ENCODE assay signal across 12 cellular contexts in the genomic region with DNA sequence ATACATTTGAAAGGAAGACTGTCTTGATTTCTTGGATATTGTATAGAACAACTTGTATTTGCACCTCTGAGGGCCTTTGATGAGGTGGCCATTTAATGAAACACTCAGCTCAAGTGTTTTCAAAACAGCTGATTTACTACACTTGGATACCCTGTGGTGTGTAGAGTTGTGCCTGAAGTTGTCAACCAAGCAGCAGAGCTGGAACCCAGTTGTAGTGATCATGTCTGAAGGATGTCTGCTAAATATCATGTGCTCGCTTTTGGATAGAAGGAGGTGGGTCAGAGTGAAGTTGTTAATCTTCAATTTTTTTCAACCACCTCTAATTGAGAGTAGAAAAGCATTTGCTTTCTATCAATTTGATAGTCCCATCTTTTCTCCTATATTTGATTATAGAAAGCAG.
DNase-seq lines count a peak whose midpoint lies in the region; ATAC-seq lines count a peak whose summit lies in the region.
"Had no signal": no experiment of that assay in that cellular context is flagged by ENCODE, and none has a peak within 500 bp of the region (broad histone marks: within the 10 kb centered on the region; RNA-seq: fewer than 3 reads in every experiment).

No MANE protein-coding gene starts in this region.

- no peaks in the 10 kb centered on the region for H3K36me3 Mint-ChIP-seq in activated CD4-positive, alpha-beta T cell treated with anti-CD3 and anti-CD28 coated beads, Interleukin-2, amount 10 ng/mL, durations not matched to agents 24 days and 14 days (ENCODE audit: low read depth)
- peaks cover 13% of the 10 kb centered on the region for H3K36me3 Mint-ChIP-seq in activated naive CD8-positive, alpha-beta T cell treated with anti-CD3 and anti-CD28 coated beads, Interleukin-2, amount 10 ng/mL, durations not matched to agents 7 days and 5 days
- no peaks in the 10 kb centered on the region for H3K36me3 Mint-ChIP-seq in activated naive CD8-positive, alpha-beta T cell treated with anti-CD3 and anti-CD28 coated beads for 36 hours
- no peaks in the 10 kb centered on the region for H3K36me3 Mint-ChIP-seq in effector memory CD8-positive, alpha-beta T cell (ENCODE audit: insufficient read depth)
- H3K36me3 Mint-ChIP-seq: CD4-positive, alpha-beta memory T cell had no signal

- no peaks in the 10 kb centered on the region for H3K4me1 ChIP-seq in mesendoderm (ENCODE audit: control insufficient read depth, low read depth, low read length)

- no peak overlapping the region for H3K23ac ChIP-seq in mesendoderm (ENCODE audit: low read length)

- H3K56ac ChIP-seq in mesendoderm (ENCODE audit: low read length): no peak overlapping the region

- H3K9ac ChIP-seq in mesendoderm (ENCODE audit: low read length): no peak overlapping the region

- no peak overlapping the region for H3K27ac ChIP-seq in mesendoderm (ENCODE audit: low read depth, low read length)

- no CpG with 5 or more reads among the region's 1 CpG for WGBS in mesendoderm (ENCODE audit: extremely low coverage, insufficient coverage, low lambda C conversion rate)

- no peak for DNase-seq in activated CD4-positive, alpha-beta T cell treated with anti-CD3 and anti-CD28 coated beads, Interleukin-2, amount 10 ng/mL, durations not matched to agents 24 days and 14 days
- no peak for DNase-seq in activated CD4-positive, alpha-beta T cell treated with anti-CD3 and anti-CD28 coated beads for 1 hour
- DNase-seq in activated naive CD8-positive, alpha-beta T cell treated with anti-CD3 and anti-CD28 coated beads, Interleukin-2, amount 10 ng/mL, durations not matched to agents 7 days and 5 days: no peak
- DNase-seq in activated naive CD8-positive, alpha-beta T cell treated with anti-CD3 and anti-CD28 coated beads for 36 hours: no peak
- no peak for DNase-seq in effector memory CD8-positive, alpha-beta T cell
- DNase-seq in mesendoderm (no peak), Right ventricle myocardium inferior (ENCODE audit: missing footprints) (no peak), middle frontal gyrus (ENCODE audit: extremely low spot score, low spot score) (no peak)
- DNase-seq: CD4-positive, alpha-beta memory T cell; NCI-H146; NCI-H345; Right ventricle myocardium superior had no signal

- no peaks in the 10 kb centered on the region for H3K79me1 ChIP-seq in mesendoderm (ENCODE audit: low read length)

- no peaks in the 10 kb centered on the region for H3K27me3 Mint-ChIP-seq in activated CD4-positive, alpha-beta T cell treated with anti-CD3 and anti-CD28 coated beads, Interleukin-2, amount 10 ng/mL, durations not matched to agents 24 days and 14 days
- no peaks in the 10 kb centered on the region for H3K27me3 Mint-ChIP-seq in activated naive CD8-positive, alpha-beta T cell treated with anti-CD3 and anti-CD28 coated beads, Interleukin-2, amount 10 ng/mL, durations not matched to agents 7 days and 5 days
- no peaks in the 10 kb centered on the region for H3K27me3 Mint-ChIP-seq in activated naive CD8-positive, alpha-beta T cell treated with anti-CD3 and anti-CD28 coated beads for 36 hours
- no peaks in the 10 kb centered on the region for H3K27me3 Mint-ChIP-seq in effector memory CD8-positive, alpha-beta T cell
- H3K27me3 Mint-ChIP-seq: CD4-positive, alpha-beta memory T cell had no signal

- H2AK5ac ChIP-seq in mesendoderm (ENCODE audit: low read length): no peak overlapping the region

- no peak for ATAC-seq in activated naive CD8-positive, alpha-beta T cell treated with anti-CD3 and anti-CD28 coated beads, Interleukin-2, amount 10 ng/mL, durations not matched to agents 7 days and 5 days (ENCODE audit: low read depth)
- ATAC-seq in effector memory CD8-positive, alpha-beta T cell (replicated peaks): no peak
- no peak for ATAC-seq in Right ventricle myocardium inferior

- H3K27ac Mint-ChIP-seq in activated CD4-positive, alpha-beta T cell treated with anti-CD3 and anti-CD28 coated beads, Interleukin-2, amount 10 ng/mL, durations not matched to agents 24 days and 14 days: peak overlapping the region; percentile 47
- peak overlapping the region; percentile 90 for H3K27ac Mint-ChIP-seq in activated naive CD8-positive, alpha-beta T cell treated with anti-CD3 and anti-CD28 coated beads, Interleukin-2, amount 10 ng/mL, durations not matched to agents 7 days and 5 days
- no peak overlapping the region for H3K27ac Mint-ChIP-seq in activated naive CD8-positive, alpha-beta T cell treated with anti-CD3 and anti-CD28 coated beads for 36 hours
- H3K27ac Mint-ChIP-seq in effector memory CD8-positive, alpha-beta T cell: peak overlapping the region in 1 of 2 donors; percentile 83

- peak overlapping the region; percentile 59 for H3K4me3 Mint-ChIP-seq in activated CD4-positive, alpha-beta T cell treated with anti-CD3 and anti-CD28 coated beads, Interleukin-2, amount 10 ng/mL, durations not matched to agents 24 days and 14 days
- H3K4me3 Mint-ChIP-seq in activated naive CD8-positive, alpha-beta T cell treated with anti-CD3 and anti-CD28 coated beads, Interleukin-2, amount 10 ng/mL, durations not matched to agents 7 days and 5 days: peak overlapping the region; percentile 70
- no peak overlapping the region for H3K4me3 Mint-ChIP-seq in activated naive CD8-positive, alpha-beta T cell treated with anti-CD3 and anti-CD28 coated beads for 36 hours
- H3K4me3 Mint-ChIP-seq in effector memory CD8-positive, alpha-beta T cell: peak overlapping the region; percentile 82 to 84

- intact Hi-C loops in activated CD4-positive, alpha-beta T cell treated with anti-CD3 and anti-CD28 coated beads, Interleukin-2, amount 10 ng/mL, durations not matched to agents 24 days and 14 days (cut with micrococcal nuclease): loop anchor here (5.0 kb wide), 1 partner anchor 59 kb away; no protein-coding TSS in a partner anchor
- intact Hi-C loops in Right ventricle myocardium inferior (cut with DNase I): no loop called here

- no peaks in the 10 kb centered on the region for H3K27me3 ChIP-seq in mesendoderm (ENCODE audit: insufficient read depth, low read length, poor library complexity)

- peaks cover 7% of the 10 kb centered on the region for H3K9me3 Mint-ChIP-seq in activated CD4-positive, alpha-beta T cell treated with anti-CD3 and anti-CD28 coated beads, Interleukin-2, amount 10 ng/mL, durations not matched to agents 24 days and 14 days
- H3K9me3 Mint-ChIP-seq in activated naive CD8-positive, alpha-beta T cell treated with anti-CD3 and anti-CD28 coated beads, Interleukin-2, amount 10 ng/mL, durations not matched to agents 7 days and 5 days: peaks cover 4% of the 10 kb centered on the region
- peaks cover 2% of the 10 kb centered on the region for H3K9me3 Mint-ChIP-seq in activated naive CD8-positive, alpha-beta T cell treated with anti-CD3 and anti-CD28 coated beads for 36 hours
- H3K9me3 Mint-ChIP-seq in effector memory CD8-positive, alpha-beta T cell: no peaks in the 10 kb centered on the region

- H2BK120ac ChIP-seq in mesendoderm (ENCODE audit: low read depth, low read length): no peak overlapping the region

- no peak overlapping the region for H3K18ac ChIP-seq in mesendoderm (ENCODE audit: low read length)

- H3K4me2 ChIP-seq in mesendoderm (ENCODE audit: low read length): no peak overlapping the region

- H3K36me3 ChIP-seq in mesendoderm (ENCODE audit: control insufficient read depth, insufficient read depth, low read length): no peaks in the 10 kb centered on the region

- no peak overlapping the region for H2BK5ac ChIP-seq in mesendoderm (ENCODE audit: low read length)

- H3K4me3 ChIP-seq in mesendoderm (ENCODE audit: low read length): no peak overlapping the region

- no peak overlapping the region for H4K8ac ChIP-seq in mesendoderm (ENCODE audit: low read depth, low read length)

- no peak overlapping the region for H2BK15ac ChIP-seq in mesendoderm (replicated peaks; ENCODE audit: low read depth)

- H4K5ac ChIP-seq in mesendoderm (ENCODE audit: low read length): no peak overlapping the region

- no peak overlapping the region for H3K4ac ChIP-seq in mesendoderm (ENCODE audit: low read depth, low read length)

- H3K4me1 Mint-ChIP-seq in activated CD4-positive, alpha-beta T cell treated with anti-CD3 and anti-CD28 coated beads, Interleukin-2, amount 10 ng/mL, durations not matched to agents 24 days and 14 days: peaks cover 44% of the 10 kb centered on the region
- peaks cover 50% of the 10 kb centered on the region for H3K4me1 Mint-ChIP-seq in activated naive CD8-positive, alpha-beta T cell treated with anti-CD3 and anti-CD28 coated beads, Interleukin-2, amount 10 ng/mL, durations not matched to agents 7 days and 5 days
- peaks cover 31% of the 10 kb centered on the region for H3K4me1 Mint-ChIP-seq in activated naive CD8-positive, alpha-beta T cell treated with anti-CD3 and anti-CD28 coated beads for 36 hours
- H3K4me1 Mint-ChIP-seq in effector memory CD8-positive, alpha-beta T cell (ENCODE audit: low read depth in 2 of 2): peaks cover 29 to 31% of the 10 kb centered on the region in 2 donors

- H3K79me2 ChIP-seq in mesendoderm (ENCODE audit: control insufficient read depth, insufficient read depth, low read length): no peaks in the 10 kb centered on the region

- POLR2A ChIA-PET in activated naive CD8-positive, alpha-beta T cell treated with anti-CD3 and anti-CD28 coated beads, Interleukin-2, amount 10 ng/mL, durations not matched to agents 7 days and 5 days (lab: Charles Lee): interaction anchor here (1.9 kb wide), 1 partner anchor 84 kb away, joined by 5 read pairs; no protein-coding TSS in a partner anchor
